In genomic region chr14:104510216-104510615, GRCh38 we compare ENCODE assay signal across 1 cellular context.
TF ChIP-seq lines count a peak whose summit lies in the region.

No MANE protein-coding gene starts in this region.

TF ChIP-seq in WTC11, 78 proteins besides CTCF, POLR2A, EP300 and RAD21 (continued from another document):
- TF ChIP-seq ARID4B (CRISPR knock-in tag; IDR thresholded peaks at IDR 0.05; ENCODE audit: borderline replicate concordance) (no peak), ATF3 (CRISPR knock-in tag; conservative IDR thresholded peaks at IDR 0.05) (no peak), NR1H2 (CRISPR knock-in tag; IDR thresholded peaks at IDR 0.05) (no peak), CREM (CRISPR knock-in tag; IDR thresholded peaks at IDR 0.05) (no peak)
